In genomic region chr5:32984851-32985250, GRCh38 we compare ENCODE assay signal across 1 cellular context.
TF ChIP-seq lines count a peak whose summit lies in the region.

No MANE protein-coding gene starts in this region.

TF ChIP-seq in SK-N-SH treated with all-trans-retinoic acid at 6 μM for 48 hours, 23 proteins besides CTCF, POLR2A, EP300 and RAD21 (continued from another document):
- no peak for TF ChIP-seq PATZ1 (CRISPR knock-in tag; IDR thresholded peaks at IDR 0.05; ENCODE audit: borderline replicate concordance)
- TF ChIP-seq RARB (CRISPR knock-in tag; IDR thresholded peaks at IDR 0.05): no peak
